1 cellular context compared by ENCODE assay signal in genomic region chrX:130386408-130386808, GRCh38.
A peak's percentile ranks its signal among the peaks of the same experiment; 100 is the strongest.
TF ChIP-seq lines count a peak whose summit lies in the region.

No MANE protein-coding gene starts in this region.

TF ChIP-seq in HepG2, 621 proteins besides CTCF, POLR2A, EP300 and RAD21 (continued from another document):
- TF ChIP-seq ZNF335 (CRISPR knock-in tag; IDR thresholded peaks at IDR 0.05) (no peak), BRD4 (CRISPR knock-in tag; IDR thresholded peaks at IDR 0.05) (no peak), CREB3 (CRISPR knock-in tag; IDR thresholded peaks at IDR 0.05) (no peak), TARDBP (CRISPR knock-in tag; IDR thresholded peaks at IDR 0.05) (0 out of 2 replicates have a peak, but pooled peaks have one; percentile 20), YEATS4 (CRISPR knock-in tag; IDR thresholded peaks at IDR 0.05; ENCODE audit: borderline replicate concordance) (no peak), MLXIP (CRISPR knock-in tag; IDR thresholded peaks at IDR 0.05; ENCODE audit: borderline replicate concordance) (no peak), ZNF549 (CRISPR knock-in tag; IDR thresholded peaks at IDR 0.05) (no peak), ZBTB34 (CRISPR knock-in tag; IDR thresholded peaks at IDR 0.05) (no peak), NCOR1 (IDR thresholded peaks at IDR 0.05; ENCODE audit: borderline replicate concordance, low read length) (no peak), ZNF792 (CRISPR knock-in tag; IDR thresholded peaks at IDR 0.05) (no peak), ZNF18 (CRISPR knock-in tag; IDR thresholded peaks at IDR 0.05; ENCODE audit: insufficient replicate concordance) (no peak), ZNF451 (CRISPR knock-in tag; IDR thresholded peaks at IDR 0.05) (no peak), HNRNPLL (IDR thresholded peaks at IDR 0.05; ENCODE audit: low read depth, low read length, poor library complexity, severe bottlenecking) (no peak), SRSF4 (IDR thresholded peaks at IDR 0.05; ENCODE audit: low read depth, low read length, poor library complexity, severe bottlenecking) (no peak), BRF2 (CRISPR knock-in tag; IDR thresholded peaks at IDR 0.05) (no peak), ISL2 (CRISPR knock-in tag; IDR thresholded peaks at IDR 0.05) (no peak), ZSCAN22 (CRISPR knock-in tag; IDR thresholded peaks at IDR 0.05) (no peak), PITX1 (CRISPR knock-in tag; IDR thresholded peaks at IDR 0.05) (no peak)
